Comparison of ENCODE assay signal across 22 cellular contexts in the genomic region with DNA sequence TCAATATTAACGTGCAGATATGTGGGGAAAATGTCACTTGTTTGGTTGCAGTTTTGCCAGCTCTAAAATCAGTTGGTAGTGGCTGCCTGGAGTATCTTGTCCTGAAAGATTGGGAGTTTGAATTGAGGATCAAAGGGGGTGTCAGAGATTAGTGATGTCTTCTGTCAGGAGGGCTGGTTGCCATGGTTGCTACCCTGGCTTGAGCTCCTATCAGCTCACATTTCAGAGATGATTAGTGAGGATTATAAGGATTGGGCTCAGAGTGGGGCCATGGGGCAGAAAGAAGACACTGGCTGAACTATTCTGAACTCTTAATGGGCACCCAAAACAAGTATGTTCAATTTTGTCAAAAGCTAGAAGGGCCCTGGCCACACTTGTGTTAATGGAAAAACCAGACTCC.
DNase-seq lines count a peak whose midpoint lies in the region; ATAC-seq and TF ChIP-seq lines count a peak whose summit lies in the region.
"Had no signal": no experiment of that assay in that cellular context is flagged by ENCODE, and none has a peak within 500 bp of the region (broad histone marks: within the 10 kb centered on the region; RNA-seq: fewer than 3 reads in every experiment).

No MANE protein-coding gene starts in this region.

- H3K4me3 ChIP-seq in HUES64 (ENCODE audit: low read length) (no peak overlapping the region), mesenchymal stem cell (ENCODE audit: insufficient read depth in 1 of 2, low read depth in 1 of 2, low read length in 2 of 2) (no peak overlapping the region), smooth muscle cell (no peak overlapping the region)
- H3K4me3 ChIP-seq: dorsolateral prefrontal cortex, heart left ventricle, Peyer's patch, right atrium auricular region, suprapubic skin had no signal

- WGBS in HUES64: 76% methylated on average over 1 of the region's 1 CpG
- WGBS in mesenchymal stem cell: 94% methylated on average over 1 of the region's 1 CpG
- 18% methylated on average over 1 of the region's 1 CpG for WGBS in smooth muscle cell (ENCODE audit: low lambda C conversion rate)

- peaks cover 39% of the 10 kb centered on the region for H3K4me1 ChIP-seq in HUES64 (ENCODE audit: insufficient read depth, low read length)
- H3K4me1 ChIP-seq in mesenchymal stem cell (ENCODE audit: control insufficient read depth, insufficient read depth, low read depth, low read length): peaks cover 13% of the 10 kb centered on the region
- peaks cover 55% of the 10 kb centered on the region for H3K4me1 ChIP-seq in smooth muscle cell (ENCODE audit: low read depth)
- H3K4me1 ChIP-seq: suprapubic skin had no signal

- no peaks in the 10 kb centered on the region for H4K20me1 ChIP-seq in smooth muscle cell (ENCODE audit: low read depth)

- no peak overlapping the region for H3K23ac ChIP-seq in mesenchymal stem cell (ENCODE audit: low read length in 2 of 2)

- no peak for TF ChIP-seq CTCF in smooth muscle cell (IDR thresholded peaks at IDR 0.05; ENCODE audit: borderline replicate concordance, insufficient read depth, poor library complexity, severe bottlenecking)

- H3K14ac ChIP-seq in mesenchymal stem cell (ENCODE audit: low read length in 2 of 2): no peak overlapping the region

- H3K79me1 ChIP-seq in mesenchymal stem cell (replicated peaks; ENCODE audit: low read length, poor library complexity, severe bottlenecking): peaks cover 17% of the 10 kb centered on the region

- peak overlapping the region; percentile 87 for H2BK15ac ChIP-seq in mesenchymal stem cell (ENCODE audit: low read depth, poor library complexity, severe bottlenecking)

- peak overlapping the region in 1 of 2 experiments; percentile 72 for H3K18ac ChIP-seq in mesenchymal stem cell (ENCODE audit: low read depth in 1 of 2, low read length in 2 of 2)

- H3K9ac ChIP-seq in HUES64 (ENCODE audit: low read depth, low read length) (no peak overlapping the region), mesenchymal stem cell (ENCODE audit: low read length) (no peak overlapping the region), smooth muscle cell (ENCODE audit: low read depth) (no peak overlapping the region)

- H3K4ac ChIP-seq in mesenchymal stem cell (ENCODE audit: low read depth in 1 of 2, low read length in 2 of 2): peak overlapping the region in 1 of 2 experiments; percentile 79

- H2BK5ac ChIP-seq in mesenchymal stem cell (ENCODE audit: low read depth, low read length, poor library complexity, severe bottlenecking): no peak overlapping the region

- peaks cover 61% of the 10 kb centered on the region for H3K79me2 ChIP-seq in smooth muscle cell (ENCODE audit: low read depth)

- H3K27ac ChIP-seq in HUES64 (ENCODE audit: low read depth, low read length): peak overlapping the region; percentile 75; the same call in 1 of the 2 replicates
- H3K27ac ChIP-seq in mesenchymal stem cell (ENCODE audit: low read length, poor library complexity, severe bottlenecking): no peak overlapping the region
- peak overlapping the region; percentile 85 for H3K27ac ChIP-seq in smooth muscle cell (ENCODE audit: low read depth)
- H3K27ac ChIP-seq: dorsolateral prefrontal cortex, epithelial cell of prostate, heart left ventricle, Peyer's patch, right atrium auricular region, suprapubic skin had no signal

- H2AFZ ChIP-seq in mesenchymal stem cell (ENCODE audit: low read depth, low read length) (no peak overlapping the region), smooth muscle cell (ENCODE audit: low read depth) (no peak overlapping the region)

- no peaks in the 10 kb centered on the region for H3K9me3 ChIP-seq in HUES64 (ENCODE audit: insufficient read depth, low read depth, low read length)
- no peaks in the 10 kb centered on the region for H3K9me3 ChIP-seq in mesenchymal stem cell (ENCODE audit: control insufficient read depth, low read length)
- no peaks in the 10 kb centered on the region for H3K9me3 ChIP-seq in smooth muscle cell (replicated peaks; ENCODE audit: low read depth)
- H3K9me3 ChIP-seq: heart left ventricle, Peyer's patch, right atrium auricular region, suprapubic skin had no signal

- H3K4me2 ChIP-seq in mesenchymal stem cell (ENCODE audit: low read length, poor library complexity, severe bottlenecking) (no peak overlapping the region), smooth muscle cell (peak overlapping the region; percentile 24)

- ATAC-seq in GM21529 (IDR thresholded peaks at IDR 0.05; ENCODE audit: unreplicated experiment) (no peak), HG02938 (IDR thresholded peaks at IDR 0.05; ENCODE audit: unreplicated experiment) (no peak)
- ATAC-seq: heart left ventricle; stimulated activated naive B cell treated with anti-CD40 and anti-IgM and Interleukin-4, amounts not matched to agents 10 μg/mL and 1 μg/mL and 100 μg/mL, for 72 hours had no signal

- peak overlapping the region; percentile 84 for H2AK5ac ChIP-seq in mesenchymal stem cell (ENCODE audit: low read length, severe bottlenecking)

- no peaks in the 10 kb centered on the region for H3K27me3 ChIP-seq in HUES64 (ENCODE audit: insufficient read depth, low read length)
- no peaks in the 10 kb centered on the region for H3K27me3 ChIP-seq in mesenchymal stem cell (ENCODE audit: control insufficient read depth in 1 of 2, insufficient read depth in 1 of 2, low read length in 2 of 2)
- H3K27me3 ChIP-seq in smooth muscle cell (ENCODE audit: low read depth): no peaks in the 10 kb centered on the region
- H3K27me3 ChIP-seq: heart left ventricle, Peyer's patch, right atrium auricular region, suprapubic skin had no signal

- H3F3A ChIP-seq in smooth muscle cell (ENCODE audit: low read depth): peaks cover 25% of the 10 kb centered on the region

- H4K91ac ChIP-seq in mesenchymal stem cell (ENCODE audit: low read length): peak overlapping the region; percentile 53

- H2BK120ac ChIP-seq in mesenchymal stem cell (ENCODE audit: low read depth, low read length): no peak overlapping the region

- DNase-seq in NCI-H82 treated with DMSO at 0.1 percent for 48 hours (lab: John Stamatoyannopoulos, UW; ENCODE audit: unreplicated experiment) (peak; percentile 94), mesenchymal stem cell (no peak), smooth muscle cell (lab: John Stamatoyannopoulos, UW; ENCODE audit: unreplicated experiment) (no peak), NCI-H128 (lab: John Stamatoyannopoulos, UW; ENCODE audit: unreplicated experiment) (no peak)
- DNase-seq: activated CD4-positive, alpha-beta T cell treated with anti-CD3 and anti-CD28 coated beads for 1 hour; activated effector memory CD4-positive, alpha-beta T cell treated with anti-CD3 and anti-CD28 coated beads, Interleukin-2, amount 50 U/mL, for 16 hours; dorsolateral prefrontal cortex; heart left ventricle; Kasumi-1; MV-4-11; NCI-H1694; NCI-H345; Peyer's patch; stimulated activated CD4-positive, alpha-beta T cell treated with anti-CD3 and anti-CD28 coated beads, Interleukin-12 subunit alpha, Interleukin-12 subunit beta, amount 100 ng/mL, for 4 hours; stimulated activated CD4-positive, alpha-beta T cell treated with anti-CD3 and anti-CD28 coated beads, Interleukin-4, amount 100 ng/mL, for 24 hours; stimulated activated naive B cell treated with anti-CD40 and anti-IgM and Interleukin-4, amounts not matched to agents 10 μg/mL and 1 μg/mL and 100 μg/mL, for 72 hours had no signal

- H4K8ac ChIP-seq in mesenchymal stem cell (ENCODE audit: low read length): no peak overlapping the region

- H3K36me3 ChIP-seq in HUES64 (ENCODE audit: insufficient read depth, low read length): 0 out of 2 replicates have a peak, but pooled peaks cover 7% of the 10 kb centered on the region
- no peaks in the 10 kb centered on the region for H3K36me3 ChIP-seq in mesenchymal stem cell (ENCODE audit: control insufficient read depth in 1 of 2, insufficient read depth in 2 of 2, low read depth in 1 of 2, low read length in 2 of 2)
- no peaks in the 10 kb centered on the region for H3K36me3 ChIP-seq in smooth muscle cell (ENCODE audit: low read depth)
- H3K36me3 ChIP-seq: heart left ventricle, Peyer's patch, right atrium auricular region, suprapubic skin had no signal

- H2BK12ac ChIP-seq in mesenchymal stem cell (ENCODE audit: low read length in 2 of 2): peak overlapping the region; percentile 2 to 84
